ENCODE assay signal across 26 cellular contexts in genomic region chr9:86994231-86994630, GRCh38. TPM values are rescaled to one million over a fixed set of nuclear protein-coding genes. Genes with fewer than 3 reads are reported as not detected.
DNase-seq lines count a peak whose midpoint lies in the region; ATAC-seq and TF ChIP-seq lines count a peak whose summit lies in the region.
"Had no signal": no experiment of that assay in that cellular context is flagged by ENCODE, and none has a peak within 500 bp of the region (broad histone marks: within the 10 kb centered on the region; RNA-seq: fewer than 3 reads in every experiment).

No MANE protein-coding gene starts in this region.

- POLR2A ChIA-PET in A673 (lab: Charles Lee; ENCODE audit: low non-redundant PET) = no interaction called here

- H3K4me1 ChIP-seq in A673 (ENCODE audit: insufficient read depth, low read length, poor library complexity, severe bottlenecking) (peaks cover 18% of the 10 kb centered on the region), Karpas-422 (ENCODE audit: low read length) (no peaks in the 10 kb centered on the region)
- H3K4me1 ChIP-seq: BLaER1 treated with 17β-estradiol and CSF1 and Interleukin-3, amounts not matched to agents 10 nM and 100 nM; SJSA1 had no signal

- peak overlapping the region; percentile 46 for H3K27ac Mint-ChIP-seq in nephron progenitor cell
- H3K27ac Mint-ChIP-seq: CD4-positive, alpha-beta T cell; IgD-negative memory B cell had no signal

- ATAC-seq in esophagus mucosa = no peak

- H3K27me3 Mint-ChIP-seq in nephron progenitor cell (ENCODE audit: low read depth, poor library complexity) = peaks cover 3% of the 10 kb centered on the region
- H3K27me3 Mint-ChIP-seq: IgD-negative memory B cell had no signal

- H3K9ac ChIP-seq in Karpas-422 (ENCODE audit: low read length) = no peak overlapping the region
- H3K9ac ChIP-seq: BLaER1 treated with 17β-estradiol and CSF1 and Interleukin-3, amounts not matched to agents 10 nM and 100 nM; KMS-11 had no signal

- H3K9me3 ChIP-seq in A673 (ENCODE audit: low read depth, low read length, poor library complexity, severe bottlenecking) (no peaks in the 10 kb centered on the region), Karpas-422 (ENCODE audit: low read length) (no peaks in the 10 kb centered on the region)
- H3K9me3 ChIP-seq: BLaER1 treated with 17β-estradiol and CSF1 and Interleukin-3, amounts not matched to agents 10 nM and 100 nM; SJSA1 had no signal

- CTCF ChIA-PET in A673 (lab: Charles Lee) = no interaction called here

- no peak for TF ChIP-seq POLR2A in erythroblast (IDR thresholded peaks at IDR 0.05; ENCODE audit: low read length)

- intact Hi-C loops in A673 (cut with micrococcal nuclease; ENCODE audit: unreplicated experiment) = no loop called here

- no peaks in the 10 kb centered on the region for H3K9me2 ChIP-seq in Karpas-422 (replicated peaks; ENCODE audit: insufficient read depth, low read length)

- H3K4me3 ChIP-seq in A673 (ENCODE audit: low read depth, low read length, poor library complexity, severe bottlenecking) = peak overlapping the region; percentile 8
- no peak overlapping the region for H3K4me3 ChIP-seq in choroid plexus epithelial cell (ENCODE audit: low read depth, low read length)
- no peak overlapping the region for H3K4me3 ChIP-seq in Karpas-422 (ENCODE audit: low read length)
- H3K4me3 ChIP-seq: BLaER1 treated with 17β-estradiol and CSF1 and Interleukin-3, amounts not matched to agents 10 nM and 100 nM; SJSA1 had no signal

- H3K4me3 Mint-ChIP-seq in nephron progenitor cell = no peak overlapping the region
- H3K4me3 Mint-ChIP-seq: CD4-positive, alpha-beta T cell; IgD-negative memory B cell had no signal

- no peaks in the 10 kb centered on the region for H3K79me2 ChIP-seq in Karpas-422 (ENCODE audit: low read length)

- H3K36me3 ChIP-seq in A673 (ENCODE audit: insufficient read depth, low read length, poor library complexity, severe bottlenecking) (no peaks in the 10 kb centered on the region), Karpas-422 (ENCODE audit: insufficient read depth, low read length) (no peaks in the 10 kb centered on the region)
- H3K36me3 ChIP-seq: BLaER1 treated with 17β-estradiol and CSF1 and Interleukin-3, amounts not matched to agents 10 nM and 100 nM; SJSA1 had no signal

- no peak overlapping the region for H2AFZ ChIP-seq in Karpas-422 (ENCODE audit: low read length)

- no peak for TF ChIP-seq CTCF in A673 (conservative IDR thresholded peaks at IDR 0.05; ENCODE audit: low read depth, low read length)
- no peak for TF ChIP-seq CTCF in choroid plexus epithelial cell (conservative IDR thresholded peaks at IDR 0.05; ENCODE audit: low read depth, low read length)
- TF ChIP-seq CTCF in nephron progenitor cell (IDR thresholded peaks at IDR 0.05) = no peak

- BruUV-seq in A673 (replicated peaks; lab: Mats Ljungman, UMichigan) = no TSS peak

- H3K36me3 Mint-ChIP-seq in nephron progenitor cell (ENCODE audit: low read depth) = no peaks in the 10 kb centered on the region
- H3K36me3 Mint-ChIP-seq: IgD-negative memory B cell had no signal

- peaks cover 40% of the 10 kb centered on the region for H3K4me1 Mint-ChIP-seq in nephron progenitor cell
- H3K4me1 Mint-ChIP-seq: IgD-negative memory B cell had no signal

- H3K27ac ChIP-seq in A673 (ENCODE audit: low read depth, low read length, poor library complexity, severe bottlenecking) (peak overlapping the region; percentile 21), Karpas-422 (ENCODE audit: low read length) (no peak overlapping the region)
- H3K27ac ChIP-seq: BLaER1 treated with 17β-estradiol and CSF1 and Interleukin-3, amounts not matched to agents 10 nM and 100 nM; HL-60; KMS-11; SJSA1 had no signal

- no peaks in the 10 kb centered on the region for H3K9me3 Mint-ChIP-seq in nephron progenitor cell
- H3K9me3 Mint-ChIP-seq: CD4-positive, alpha-beta T cell; IgD-negative memory B cell had no signal

- no peaks in the 10 kb centered on the region for H4K20me1 ChIP-seq in Karpas-422 (ENCODE audit: insufficient read depth, low read depth, low read length)
- H4K20me1 ChIP-seq: BLaER1 treated with 17β-estradiol and CSF1 and Interleukin-3, amounts not matched to agents 10 nM and 100 nM had no signal

- no peak overlapping the region for H3K4me2 ChIP-seq in Karpas-422 (ENCODE audit: low read depth, low read length, poor library complexity, severe bottlenecking)
- H3K4me2 ChIP-seq: BLaER1 treated with 17β-estradiol and CSF1 and Interleukin-3, amounts not matched to agents 10 nM and 100 nM; KMS-11 had no signal

- DNase-seq in A673 (ENCODE audit: low spot score) (peak; percentile 32), GM03348 (ENCODE audit: low spot score) (peak; percentile 11), choroid plexus epithelial cell (ENCODE audit: low read depth) (peak; percentile 43), nephron progenitor cell (no peak), Karpas-422 (no peak), erythroblast (lab: John Stamatoyannopoulos, UW) (no peak)
- DNase-seq: AML-193; CD4-positive, alpha-beta T cell; DMS79 treated with DMSO at 0.1 percent for 48 hours; HCEC 1CT; NCI-H1092; NCI-H1436 treated with DMSO at 0.1 percent for 48 hours; NCI-H1930; NCI-H2107; NCI-H2227 treated with DMSO at 0.1 percent for 48 hours; NCI-H510A; NCI-H69; Right ventricle myocardium superior; RPMI8226; SW 1271 had no signal

- no peaks in the 10 kb centered on the region for H3K27me3 ChIP-seq in A673 (replicated peaks; ENCODE audit: insufficient read depth, low read depth, low read length, poor library complexity)
- H3K27me3 ChIP-seq in Karpas-422 (ENCODE audit: low read length) = no peaks in the 10 kb centered on the region
- H3K27me3 ChIP-seq: BLaER1 treated with 17β-estradiol and CSF1 and Interleukin-3, amounts not matched to agents 10 nM and 100 nM; SJSA1 had no signal

RNA-seq across cellular contexts. Expression of gene GAS1, which starts 46.9 kb away (rescaled TPM):
- total RNA-seq in A673 (2021) = 57.5 and 73.0 TPM in 2 replicates
- 2.4 TPM for total RNA-seq in esophagus mucosa
- 0.15 and 1.2 TPM in 2 replicates for total RNA-seq in Karpas-422 (2014; rRNA removed; shearing (Covaris generic); ENCODE audit: low replicate concordance)

Comparison
In these comparisons a context has a peak if more than half of its experiments do, and no peak if none do; other contexts are left out.
1. DNase-seq: peak in A673 (single experiment), GM03348 (single experiment) and choroid plexus epithelial cell (single experiment); none in nephron progenitor cell (single experiment), Karpas-422 (single experiment) and erythroblast (0 of 2).
2. RNA of gene GAS1, which starts 46.9 kb away (total RNA-seq): 57.5 to 73.0 TPM in A673; 2.4 TPM in esophagus mucosa (single experiment) and 0.15 to 1.2 TPM in Karpas-422; every median in the first group is over 10 times any median in the second.